In genomic region chr1:58618303-58618702, GRCh38 we compare ENCODE assay signal across 10 cellular contexts. TPM values are rescaled to one million over a fixed set of nuclear protein-coding genes. Genes with fewer than 3 reads are reported as not detected.
DNase-seq lines count a peak whose midpoint lies in the region; ATAC-seq and TF ChIP-seq lines count a peak whose summit lies in the region.
"Had no signal": no experiment of that assay in that cellular context is flagged by ENCODE, and none has a peak within 500 bp of the region (broad histone marks: within the 10 kb centered on the region; RNA-seq: fewer than 3 reads in every experiment).

No MANE protein-coding gene starts in this region.

- H3K27ac ChIP-seq in tibial artery, result peak overlapping the region; percentile 23 to 55

- peaks cover 7 to 28% (median 14%) of the 10 kb centered on the region in 4 donors for H3K4me1 ChIP-seq in tibial artery

- H3K27me3 ChIP-seq in tibial artery, result no peaks in the 10 kb centered on the region

- DNase-seq in activated CD4-positive, alpha-beta T cell treated with anti-CD3 and anti-CD28 coated beads, Interleukin-2, amount 10 ng/mL, durations not matched to agents 7 days and 5 days, result peak; percentile 10
- no peak for DNase-seq in activated CD4-positive, alpha-beta T cell treated with anti-CD3 and anti-CD28 coated beads, Interleukin-2, amount 50 U/mL, for 4 hours
- DNase-seq in SW 1271 (lab: John Stamatoyannopoulos, UW) (peak; percentile 35 to 80), glomerular visceral epithelial cell (ENCODE audit: extremely low spot score) (peak; percentile 94), tibial artery (peak; percentile 43 to 89)
- DNase-seq: activated B cell treated with CpG ODN at 0.5 μM for 24 hours; CD8-positive, alpha-beta memory T cell had no signal

- H3K9me3 ChIP-seq in tibial artery, result no peaks in the 10 kb centered on the region

- H3K4me3 ChIP-seq in tibial artery, result no peak overlapping the region

- no peak overlapping the region for H3K4me3 Mint-ChIP-seq in activated CD4-positive, alpha-beta T cell treated with anti-CD3 and anti-CD28 coated beads, Interleukin-2, amount 10 ng/mL, durations not matched to agents 7 days and 5 days
- H3K4me3 Mint-ChIP-seq: activated B cell treated with CpG ODN at 0.5 μM for 24 hours; CD8-positive, alpha-beta memory T cell had no signal

- intact Hi-C loops in tibial artery (cut with DNase I; ENCODE audit: low total_unique reads), result no loop called here

- ATAC-seq in HG03354 (IDR thresholded peaks at IDR 0.05; ENCODE audit: poor library complexity, severe bottlenecking, unreplicated experiment) (no peak), HG03460 (IDR thresholded peaks at IDR 0.05; ENCODE audit: unreplicated experiment) (no peak), GM18907 (IDR thresholded peaks at IDR 0.05; ENCODE audit: unreplicated experiment) (no peak)

- H3K27ac Mint-ChIP-seq in activated CD4-positive, alpha-beta T cell treated with anti-CD3 and anti-CD28 coated beads, Interleukin-2, amount 10 ng/mL, durations not matched to agents 7 days and 5 days, result no peak overlapping the region
- H3K27ac Mint-ChIP-seq: activated B cell treated with CpG ODN at 0.5 μM for 24 hours; CD8-positive, alpha-beta memory T cell had no signal

- no peaks in the 10 kb centered on the region for H3K9me3 Mint-ChIP-seq in activated CD4-positive, alpha-beta T cell treated with anti-CD3 and anti-CD28 coated beads, Interleukin-2, amount 10 ng/mL, durations not matched to agents 7 days and 5 days
- H3K9me3 Mint-ChIP-seq: activated B cell treated with CpG ODN at 0.5 μM for 24 hours had no signal

- no peaks in the 10 kb centered on the region for H3K36me3 ChIP-seq in tibial artery

- POLR2A ChIA-PET in activated CD4-positive, alpha-beta T cell treated with anti-CD3 and anti-CD28 coated beads, Interleukin-2, amount 10 ng/mL, durations not matched to agents 7 days and 5 days (lab: Charles Lee), result no interaction called here

- H3K4me1 Mint-ChIP-seq in activated CD4-positive, alpha-beta T cell treated with anti-CD3 and anti-CD28 coated beads, Interleukin-2, amount 10 ng/mL, durations not matched to agents 7 days and 5 days, result peaks cover 21% of the 10 kb centered on the region
- H3K4me1 Mint-ChIP-seq: activated B cell treated with CpG ODN at 0.5 μM for 24 hours; CD8-positive, alpha-beta memory T cell had no signal

- CTCF ChIA-PET in activated CD4-positive, alpha-beta T cell treated with anti-CD3 and anti-CD28 coated beads, Interleukin-2, amount 10 ng/mL, durations not matched to agents 7 days and 5 days (lab: Charles Lee), result no interaction called here

- no peaks in the 10 kb centered on the region for H3K36me3 Mint-ChIP-seq in activated CD4-positive, alpha-beta T cell treated with anti-CD3 and anti-CD28 coated beads, Interleukin-2, amount 10 ng/mL, durations not matched to agents 7 days and 5 days (ENCODE audit: low read depth)
- H3K36me3 Mint-ChIP-seq: CD8-positive, alpha-beta memory T cell had no signal

- H3K27me3 Mint-ChIP-seq in activated CD4-positive, alpha-beta T cell treated with anti-CD3 and anti-CD28 coated beads, Interleukin-2, amount 10 ng/mL, durations not matched to agents 7 days and 5 days, result peaks cover 21% of the 10 kb centered on the region

- no peak for TF ChIP-seq CTCF in tibial artery (IDR thresholded peaks at IDR 0.05)

RNA-seq across cellular contexts. Expression of gene TACSTD2, which starts 41.3 kb away (rescaled TPM):
- not detected for total RNA-seq in activated CD4-positive, alpha-beta T cell treated with anti-CD3 and anti-CD28 coated beads, Interleukin-2, amount 10 ng/mL, durations not matched to agents 7 days and 5 days
- total RNA-seq: activated B cell treated with CpG ODN at 0.5 μM for 24 hours; CD8-positive, alpha-beta memory T cell had no signal

Comparison
In these comparisons a context has a peak if more than half of its experiments do, and no peak if none do; other contexts are left out.
1. DNase-seq: peak in activated CD4-positive, alpha-beta T cell treated with anti-CD3 and anti-CD28 coated beads, Interleukin-2, amount 10 ng/mL, durations not matched to agents 7 days and 5 days (single experiment), SW 1271 (2 of 2), glomerular visceral epithelial cell (single experiment) and tibial artery (2 of 2); none in activated CD4-positive, alpha-beta T cell treated with anti-CD3 and anti-CD28 coated beads, Interleukin-2, amount 50 U/mL, for 4 hours (0 of 2).